ENCODE assay signal across 8 cellular contexts in the genomic region with DNA sequence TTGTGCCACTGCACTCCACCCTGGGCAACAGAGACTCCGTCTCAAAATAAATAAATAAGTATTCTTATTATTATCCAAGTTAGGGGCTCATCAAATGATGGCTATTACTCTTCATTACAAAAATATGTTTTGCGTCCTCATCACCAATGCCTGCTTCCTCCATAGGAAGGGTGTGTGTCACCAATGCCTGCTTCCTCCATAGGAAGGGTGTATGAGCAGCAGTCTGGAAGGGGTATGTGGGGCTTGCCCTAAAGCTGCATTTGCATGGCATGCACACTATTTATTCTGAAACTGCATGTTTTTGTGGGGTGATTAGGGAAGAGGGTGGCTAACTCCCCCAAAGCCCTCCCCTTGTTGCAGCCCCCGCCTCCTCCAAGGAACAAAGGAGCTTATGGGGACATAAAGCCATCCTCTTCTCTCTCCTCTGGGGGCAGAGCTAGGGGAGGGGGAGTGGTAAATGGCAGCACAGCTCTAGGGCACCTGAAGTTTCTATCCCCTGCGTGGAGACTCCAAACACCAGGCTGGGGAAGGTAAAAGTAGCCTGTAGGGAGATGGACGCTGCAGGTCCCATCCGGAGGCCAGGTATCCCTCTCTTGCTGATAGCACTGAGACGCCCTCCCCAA. TPM values are rescaled to one million over a fixed set of nuclear protein-coding genes. Genes with fewer than 3 reads are reported as not detected.
DNase-seq lines count a peak whose midpoint lies in the region; ATAC-seq and TF ChIP-seq lines count a peak whose summit lies in the region.

No MANE protein-coding gene starts in this region.

- peak; percentile 7 for ATAC-seq in SK-N-SH treated with all-trans-retinoic acid at 6 μM for 48 hours

- no peak for TF ChIP-seq CTCF in ovary (IDR thresholded peaks at IDR 0.05)

- intact Hi-C loops in activated CD4-positive, alpha-beta T cell treated with anti-CD3 and anti-CD28 coated beads, Interleukin-2, amount 10 ng/mL, durations not matched to agents 24 days and 14 days (cut with micrococcal nuclease) = loop anchor here (5.0 kb wide), 1 partner anchor 83 kb away; a partner anchor contains a TSS
- intact Hi-C loops in ovary (cut with DNase I) = no loop called here

- peak overlapping the region; percentile 93 for H3K4me3 Mint-ChIP-seq in activated CD4-positive, alpha-beta T cell treated with anti-CD3 and anti-CD28 coated beads, Interleukin-2, amount 10 ng/mL, durations not matched to agents 24 days and 14 days

- no peak for TF ChIP-seq POLR2A in erythroblast (IDR thresholded peaks at IDR 0.05; ENCODE audit: low read length)
- no peak for TF ChIP-seq POLR2A in ovary (IDR thresholded peaks at IDR 0.05)

- no peaks in the 10 kb centered on the region for H3K9me3 ChIP-seq in ovary

- H3K36me3 Mint-ChIP-seq in activated CD4-positive, alpha-beta T cell treated with anti-CD3 and anti-CD28 coated beads, Interleukin-2, amount 10 ng/mL, durations not matched to agents 24 days and 14 days (ENCODE audit: low read depth) = peaks cover 23% of the 10 kb centered on the region

- H3K9me3 Mint-ChIP-seq in activated CD4-positive, alpha-beta T cell treated with anti-CD3 and anti-CD28 coated beads, Interleukin-2, amount 10 ng/mL, durations not matched to agents 24 days and 14 days = no peaks in the 10 kb centered on the region

- H3K27me3 Mint-ChIP-seq in activated CD4-positive, alpha-beta T cell treated with anti-CD3 and anti-CD28 coated beads, Interleukin-2, amount 10 ng/mL, durations not matched to agents 24 days and 14 days = no peaks in the 10 kb centered on the region

- peaks cover 8% of the 10 kb centered on the region for H3K4me1 ChIP-seq in ovary (ENCODE audit: insufficient read depth)

- H3K27me3 ChIP-seq in ovary = no peaks in the 10 kb centered on the region

- peak overlapping the region; percentile 86 for H3K27ac Mint-ChIP-seq in activated CD4-positive, alpha-beta T cell treated with anti-CD3 and anti-CD28 coated beads, Interleukin-2, amount 10 ng/mL, durations not matched to agents 24 days and 14 days

- peaks cover 27% of the 10 kb centered on the region for H3K4me1 Mint-ChIP-seq in activated CD4-positive, alpha-beta T cell treated with anti-CD3 and anti-CD28 coated beads, Interleukin-2, amount 10 ng/mL, durations not matched to agents 24 days and 14 days

- peak overlapping the region; percentile 85 for H3K4me3 ChIP-seq in ovary

- H3K36me3 ChIP-seq in ovary = no peaks in the 10 kb centered on the region

- H3K27ac ChIP-seq in ovary = peak overlapping the region in 1 of 2 donors; percentile 90

- no peak for TF ChIP-seq EP300 in ovary (IDR thresholded peaks at IDR 0.05)

- 35 to 40% (median 37%) methylated on average over 7 of the region's 7 CpGs for WGBS in ovary, 3 donors

- DNase-seq in activated CD4-positive, alpha-beta T cell treated with anti-CD3 and anti-CD28 coated beads, Interleukin-2, amount 10 ng/mL, durations not matched to agents 24 days and 14 days = peak; percentile 64
- DNase-seq in activated CD4-positive, alpha-beta T cell treated with anti-CD3 and anti-CD28 coated beads for 1 hour = no peak
- peak; percentile 37 to 42 for DNase-seq in erythroblast (lab: John Stamatoyannopoulos, UW)
- DNase-seq in ovary = no peak
- DNase-seq in SKM-1 (lab: John Stamatoyannopoulos, UW; ENCODE audit: unreplicated experiment) = no peak
- no peak for DNase-seq in HCEC 1CT
- no peak for DNase-seq in ecto neural progenitor cell (ENCODE audit: low spot score)

TF ChIP-seq in SK-N-SH treated with all-trans-retinoic acid at 6 μM for 48 hours, 23 proteins besides CTCF, POLR2A, EP300 and RAD21:
- TF ChIP-seq TCF4 (CRISPR knock-in tag; IDR thresholded peaks at IDR 0.05; ENCODE audit: borderline replicate concordance) (no peak), GLIS3 (CRISPR knock-in tag; IDR thresholded peaks at IDR 0.05) (no peak), ZFP3 (CRISPR knock-in tag; IDR thresholded peaks at IDR 0.05) (no peak), ZNF565 (CRISPR knock-in tag; conservative IDR thresholded peaks at IDR 0.05; ENCODE audit: low read depth) (no peak), ZC3H10 (CRISPR knock-in tag; IDR thresholded peaks at IDR 0.05) (no peak), ZFP30 (CRISPR knock-in tag; IDR thresholded peaks at IDR 0.05) (no peak)

RNA-seq across cellular contexts. Expression of a gene that starts 1.3 kb away (rescaled TPM):
- 37.4 and 38.2 TPM in 2 replicates for total RNA-seq in activated CD4-positive, alpha-beta T cell treated with anti-CD3 and anti-CD28 coated beads, Interleukin-2, amount 10 ng/mL, durations not matched to agents 24 days and 14 days
- 10 to 100 TPM; 19.0 to 44.6 (median 38.6) TPM for total RNA-seq in ovary
- polyA plus RNA-seq in ovary = 10 to 100 TPM; 23.2 to 38.0 TPM

RNA-seq across cellular contexts. Expression of a gene that starts 57.0 kb away (rescaled TPM):
- total RNA-seq in activated CD4-positive, alpha-beta T cell treated with anti-CD3 and anti-CD28 coated beads, Interleukin-2, amount 10 ng/mL, durations not matched to agents 24 days and 14 days = 151 and 154 TPM in 2 replicates
- total RNA-seq in ovary = 10 to 100 TPM; 58.1 to 91.4 (median 71.6) TPM
- 100 to 1,000 TPM in 1 of 2 donors, 10 to 100 TPM in 1; 83.1 to 149 TPM for polyA plus RNA-seq in ovary

Comparison
In these comparisons a context has a peak if more than half of its experiments do, and no peak if none do; other contexts are left out.
1. DNase-seq: peak in activated CD4-positive, alpha-beta T cell treated with anti-CD3 and anti-CD28 coated beads, Interleukin-2, amount 10 ng/mL, durations not matched to agents 24 days and 14 days (single experiment) and erythroblast (2 of 2); none in activated CD4-positive, alpha-beta T cell treated with anti-CD3 and anti-CD28 coated beads for 1 hour (single experiment), ovary (0 of 5), SKM-1 (single experiment), HCEC 1CT (single experiment) and ecto neural progenitor cell (single experiment).